Comparison of ENCODE assay signal across 1 cellular context in the genomic region with DNA sequence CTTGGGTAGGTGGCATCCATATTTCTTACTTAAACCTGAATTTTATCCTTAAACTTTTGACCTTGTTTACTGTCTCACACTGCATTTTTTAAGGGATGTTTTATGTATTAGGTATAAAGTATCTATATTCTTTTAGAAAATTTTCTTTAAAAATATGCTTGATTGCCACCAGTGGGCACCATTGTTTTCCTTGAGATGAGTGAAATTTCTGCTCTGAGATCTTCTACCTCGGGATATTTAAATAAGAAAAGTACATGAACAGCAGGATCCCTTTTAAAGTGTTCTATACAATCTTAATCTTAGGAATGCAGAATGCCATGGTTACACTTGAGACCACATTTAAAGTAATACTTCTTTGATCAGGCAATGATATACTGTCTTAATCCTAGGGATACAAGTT.
TF ChIP-seq lines count a peak whose summit lies in the region.

No MANE protein-coding gene starts in this region.

TF ChIP-seq in H1, 55 proteins besides CTCF, POLR2A, EP300 and RAD21:
- TF ChIP-seq, protein P1, sequence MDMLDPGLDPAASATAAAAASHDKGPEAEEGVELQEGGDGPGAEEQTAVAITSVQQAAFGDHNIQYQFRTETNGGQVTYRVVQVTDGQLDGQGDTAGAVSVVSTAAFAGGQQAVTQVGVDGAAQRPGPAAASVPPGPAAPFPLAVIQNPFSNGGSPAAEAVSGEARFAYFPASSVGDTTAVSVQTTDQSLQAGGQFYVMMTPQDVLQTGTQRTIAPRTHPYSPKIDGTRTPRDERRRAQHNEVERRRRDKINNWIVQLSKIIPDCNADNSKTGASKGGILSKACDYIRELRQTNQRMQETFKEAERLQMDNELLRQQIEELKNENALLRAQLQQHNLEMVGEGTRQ (IDR thresholded peaks at IDR 0.05; ENCODE audit: low read length) = no peak
- TF ChIP-seq NANOG (IDR thresholded peaks at IDR 0.05; ENCODE audit: insufficient read depth, low read depth, low read length, poor library complexity, severe bottlenecking) (no peak), SP1 (IDR thresholded peaks at IDR 0.05; ENCODE audit: low read depth, low read length) (no peak)
